12 cellular contexts compared by ENCODE assay signal in genomic region chr2:66578067-66578852, GRCh38.
A peak's percentile ranks its signal among the peaks of the same experiment; 100 is the strongest.
DNase-seq lines count a peak whose midpoint lies in the region; ATAC-seq and TF ChIP-seq lines count a peak whose summit lies in the region.
"Had no signal": no experiment of that assay in that cellular context is flagged by ENCODE, and none has a peak within 500 bp of the region (broad histone marks: within the 10 kb centered on the region; RNA-seq: fewer than 3 reads in every experiment).

No MANE protein-coding gene starts in this region.

- DNase-seq in KG1 (lab: John Stamatoyannopoulos, UW) (peak; percentile 26), cerebellum (ENCODE audit: low spot score) (peak; percentile 60), mesendoderm (peak; percentile 22), transverse colon (no peak), nucleus accumbens (lab: John Stamatoyannopoulos, UW) (no peak)
- DNase-seq: activated naive CD4-positive, alpha-beta T cell treated with anti-CD3 and anti-CD28 coated beads, Interleukin-2, amount 50 U/mL, for 16 hours; KBM-7; PC-9 had no signal

- TF ChIP-seq EP300 in transverse colon (IDR thresholded peaks at IDR 0.05; ENCODE audit: low read depth), result no peak

- no peak overlapping the region for H2AK5ac ChIP-seq in mesendoderm (ENCODE audit: low read length)

- intact Hi-C loops in transverse colon (cut with DNase I; ENCODE audit: low total_unique reads), result loop anchor here (2.0 to 10.0 kb wide), 4 partner anchors 111 to 1267 kb away; no protein-coding TSS in a partner anchor

- TF ChIP-seq POLR2A in transverse colon (IDR thresholded peaks at IDR 0.05), result no peak

- H2BK5ac ChIP-seq in mesendoderm (ENCODE audit: low read length), result no peak overlapping the region

- H3K79me1 ChIP-seq in mesendoderm (ENCODE audit: low read length), result no peaks in the 10 kb centered on the region

- no peak overlapping the region for H3K27ac ChIP-seq in mesendoderm (ENCODE audit: low read depth, low read length)
- H3K27ac ChIP-seq in transverse colon, result peak overlapping the region; percentile 79 to 96 (median 90)
- H3K27ac ChIP-seq: PC-9, VCaP had no signal

- no peak for ATAC-seq in GM18909 (IDR thresholded peaks at IDR 0.05; ENCODE audit: poor library complexity, unreplicated experiment)
- no peak for ATAC-seq in HG02642 (IDR thresholded peaks at IDR 0.05; ENCODE audit: poor library complexity, unreplicated experiment)
- no peak for ATAC-seq in GM19452 (IDR thresholded peaks at IDR 0.05; ENCODE audit: unreplicated experiment)

- no peak overlapping the region for H2BK15ac ChIP-seq in mesendoderm (replicated peaks; ENCODE audit: low read depth)

- H3K27me3 ChIP-seq in mesendoderm (ENCODE audit: insufficient read depth, low read length, poor library complexity) (peaks cover 30% of the 10 kb centered on the region), transverse colon (peaks cover 98% of the 10 kb centered on the region)

- H3K36me3 ChIP-seq in mesendoderm (ENCODE audit: control insufficient read depth, insufficient read depth, low read length) (no peaks in the 10 kb centered on the region), transverse colon (no peaks in the 10 kb centered on the region)

- no peaks in the 10 kb centered on the region for H3K9me3 ChIP-seq in transverse colon

- H3K4me3 ChIP-seq in mesendoderm (ENCODE audit: low read length) (no peak overlapping the region), transverse colon (peak overlapping the region in 3 of 4 donors; percentile 8 to 53 (median 38))

- in situ Hi-C loops in transverse colon (cut with MboI; ENCODE audit: low pct_ligation_motif_present in 1 of 4, low pct_unique_long_range_greater_than_20kb in 1 of 4, low sequenced_read_pairs in 3 of 4), result loop anchor here in 1 of 4 donors (5.0 kb wide), 1 partner anchor 141 kb away; the partner anchor contains the start of gene MEIS1

- no peaks in the 10 kb centered on the region for H3K79me2 ChIP-seq in mesendoderm (ENCODE audit: control insufficient read depth, insufficient read depth, low read length)

- no peak for TF ChIP-seq CTCF in transverse colon (IDR thresholded peaks at IDR 0.05)

- no peak overlapping the region for H4K5ac ChIP-seq in mesendoderm (ENCODE audit: low read length)

- H3K23ac ChIP-seq in mesendoderm (ENCODE audit: low read length), result no peak overlapping the region

- H2BK120ac ChIP-seq in mesendoderm (ENCODE audit: low read depth, low read length), result no peak overlapping the region

- WGBS in mesendoderm (ENCODE audit: extremely low coverage, insufficient coverage, low lambda C conversion rate), result no CpG with 5 or more reads among the region's 31 CpGs
- WGBS in transverse colon (ENCODE audit: low coverage in 1 of 2), 2 donors, result 5 to 17% methylated on average over 7 to 31 of the region's 31 CpGs

- H4K8ac ChIP-seq in mesendoderm (ENCODE audit: low read depth, low read length), result no peak overlapping the region

- H3K18ac ChIP-seq in mesendoderm (ENCODE audit: low read length), result no peak overlapping the region

- H3K9ac ChIP-seq in mesendoderm (ENCODE audit: low read length), result peak overlapping the region; percentile 27

- H3K56ac ChIP-seq in mesendoderm (ENCODE audit: low read length), result no peak overlapping the region

- H3K4me2 ChIP-seq in mesendoderm (ENCODE audit: low read length), result peak overlapping the region; percentile 81

- H3K4ac ChIP-seq in mesendoderm (ENCODE audit: low read depth, low read length), result no peak overlapping the region

- H3K4me1 ChIP-seq in mesendoderm (ENCODE audit: control insufficient read depth, low read depth, low read length) (no peaks in the 10 kb centered on the region), transverse colon (peaks cover 0 to 30% (median 9%) of the 10 kb centered on the region in 4 donors)

Comparison
In these comparisons a context has a peak if more than half of its experiments do, and no peak if none do; other contexts are left out.
1. DNase-seq: peak in KG1 (single experiment), cerebellum (single experiment) and mesendoderm (single experiment); none in transverse colon (single experiment) and nucleus accumbens (0 of 56).